In the genomic region with DNA sequence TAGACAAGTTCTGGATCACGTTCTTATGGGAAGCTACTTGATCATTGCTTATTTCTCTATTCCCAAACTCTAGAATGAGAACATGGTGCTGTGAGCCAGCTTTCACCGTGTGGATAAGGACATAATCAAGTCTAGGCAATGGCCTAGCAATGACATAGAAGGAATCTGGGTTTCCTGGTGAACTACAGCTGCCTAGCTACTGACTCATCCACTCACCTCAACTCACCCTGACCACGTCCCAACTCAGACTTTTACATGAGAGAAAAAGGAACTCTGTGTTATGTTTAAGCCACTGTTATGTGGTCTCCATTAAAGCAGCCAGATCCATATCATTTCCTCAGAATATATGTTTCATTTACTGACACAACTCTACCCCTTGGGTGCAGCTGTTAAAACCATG, we compare ENCODE assay signal across 11 cellular contexts. TPM values are rescaled to one million over a fixed set of nuclear protein-coding genes. Genes with fewer than 3 reads are reported as not detected.
DNase-seq lines count a peak whose midpoint lies in the region; ATAC-seq and TF ChIP-seq lines count a peak whose summit lies in the region.
"Had no signal": no experiment of that assay in that cellular context is flagged by ENCODE, and none has a peak within 500 bp of the region (broad histone marks: within the 10 kb centered on the region; RNA-seq: fewer than 3 reads in every experiment).

No MANE protein-coding gene starts in this region.

- in situ Hi-C loops in transverse colon (cut with MboI; ENCODE audit: low pct_ligation_motif_present in 1 of 4, low pct_unique_long_range_greater_than_20kb in 1 of 4, low sequenced_read_pairs in 3 of 4), result no loop called here

- H3K27ac Mint-ChIP-seq in Caco-2 (ENCODE audit: unreplicated experiment), result no peak overlapping the region
- H3K27ac Mint-ChIP-seq: activated B cell treated with CpG ODN at 0.5 μM for 24 hours had no signal

- no peak for TF ChIP-seq CTCF in Caco-2 (IDR thresholded peaks at IDR 0.05; ENCODE audit: insufficient read depth in 1 of 2, low read depth in 1 of 2, low read length in 1 of 2, severe bottlenecking in 1 of 2, unreplicated experiment in 1 of 2)
- TF ChIP-seq CTCF in lung (IDR thresholded peaks at IDR 0.05; ENCODE audit: control extremely low read depth, extremely low read depth), result no peak
- no peak for TF ChIP-seq CTCF in transverse colon (IDR thresholded peaks at IDR 0.05)

- no peak overlapping the region for H3K4me3 Mint-ChIP-seq in Caco-2 (ENCODE audit: unreplicated experiment)
- H3K4me3 Mint-ChIP-seq: activated B cell treated with CpG ODN at 0.5 μM for 24 hours had no signal

- H3K27me3 Mint-ChIP-seq in Caco-2 (ENCODE audit: insufficient read depth, unreplicated experiment), result no peaks in the 10 kb centered on the region

- no TSS peak for BruUV-seq in Caco-2 (replicated peaks; lab: Mats Ljungman, UMichigan)

- CTCF ChIA-PET in Caco-2 (lab: Charles Lee), result no interaction called here

- H3K4me3 ChIP-seq in Caco-2 (ENCODE audit: low read depth, low read length), result no peak overlapping the region
- no peak overlapping the region for H3K4me3 ChIP-seq in lung
- no peak overlapping the region for H3K4me3 ChIP-seq in transverse colon

- no peaks in the 10 kb centered on the region for H3K27me3 ChIP-seq in Caco-2 (replicated peaks; ENCODE audit: control insufficient read depth, insufficient read depth, low read length)
- no peaks in the 10 kb centered on the region for H3K27me3 ChIP-seq in lung (ENCODE audit: control insufficient read depth, insufficient read depth)
- no peaks in the 10 kb centered on the region for H3K27me3 ChIP-seq in transverse colon

- TF ChIP-seq EP300 in transverse colon (IDR thresholded peaks at IDR 0.05; ENCODE audit: low read depth), result no peak

- ATAC-seq in HG03432 (IDR thresholded peaks at IDR 0.05; ENCODE audit: unreplicated experiment) (peak; percentile 72), lung (ENCODE audit: insufficient read depth, low FRiP score) (peak; percentile 60), GM19455 (IDR thresholded peaks at IDR 0.05; ENCODE audit: unreplicated experiment) (no peak), HG03565 (IDR thresholded peaks at IDR 0.05; ENCODE audit: unreplicated experiment) (no peak)

- intact Hi-C loops in Caco-2 (cut with micrococcal nuclease; ENCODE audit: unreplicated experiment) (no loop called here), transverse colon (cut with DNase I; ENCODE audit: low total_unique reads) (loop anchor here (1.0 kb wide), 1 partner anchor 29 kb away; no protein-coding TSS in a partner anchor)

- POLR2A ChIA-PET in Caco-2 (lab: Charles Lee), result no interaction called here

- peaks cover 24% of the 10 kb centered on the region for H3K4me1 Mint-ChIP-seq in Caco-2 (ENCODE audit: low read depth, unreplicated experiment)
- H3K4me1 Mint-ChIP-seq: activated B cell treated with CpG ODN at 0.5 μM for 24 hours had no signal

- WGBS in lung, 2 donors, result 54 to 59% methylated on average over 3 of the region's 3 CpGs
- WGBS in transverse colon (ENCODE audit: low coverage in 1 of 2), 2 donors, result 49 to 68% methylated on average over 3 of the region's 3 CpGs

- peak overlapping the region in 1 of 2 donors; percentile 33 for H3K27ac ChIP-seq in lung (ENCODE audit: low read depth in 1 of 2, low read length in 1 of 2)
- no peak overlapping the region for H3K27ac ChIP-seq in transverse colon
- H3K27ac ChIP-seq: HL-60 had no signal

- no peak for TF ChIP-seq POLR2A in transverse colon (IDR thresholded peaks at IDR 0.05)

- peak; percentile 28 to 47 for DNase-seq in Caco-2
- peak; percentile 88 for DNase-seq in astrocyte of the hippocampus (ENCODE audit: low read depth, low spot score)
- DNase-seq in lung (ENCODE audit: low spot score), result no peak
- DNase-seq in iPS-NIHi7 (ENCODE audit: extremely low spot score), result no peak
- no peak for DNase-seq in transverse colon
- DNase-seq: activated B cell treated with CpG ODN at 0.5 μM for 24 hours, posterior cingulate gyrus had no signal

- no peaks in the 10 kb centered on the region for H3K9me3 Mint-ChIP-seq in Caco-2 (ENCODE audit: unreplicated experiment)
- H3K9me3 Mint-ChIP-seq: activated B cell treated with CpG ODN at 0.5 μM for 24 hours had no signal

- H3K36me3 ChIP-seq in Caco-2 (ENCODE audit: control insufficient read depth, insufficient read depth, low read length) (no peaks in the 10 kb centered on the region), lung (ENCODE audit: control insufficient read depth in 2 of 2, insufficient read depth in 2 of 2, low read length in 2 of 2) (no peaks in the 10 kb centered on the region), transverse colon (no peaks in the 10 kb centered on the region)

- H3K4me1 ChIP-seq in Caco-2, result peaks cover 44% of the 10 kb centered on the region
- peaks cover 0 to 8% of the 10 kb centered on the region in 2 donors for H3K4me1 ChIP-seq in lung (ENCODE audit: control insufficient read depth in 2 of 2, insufficient read depth in 2 of 2, low read length in 2 of 2)
- no peaks in the 10 kb centered on the region for H3K4me1 ChIP-seq in transverse colon

- H3K9me3 ChIP-seq in Caco-2 (no peaks in the 10 kb centered on the region), lung (ENCODE audit: control insufficient read depth in 2 of 2, insufficient read depth in 1 of 2, low read length in 1 of 2) (no peaks in the 10 kb centered on the region), transverse colon (no peaks in the 10 kb centered on the region)

- no peaks in the 10 kb centered on the region for H3K36me3 Mint-ChIP-seq in Caco-2 (ENCODE audit: insufficient read depth, unreplicated experiment)

RNA-seq across cellular contexts. Expression of a gene that starts 18.8 kb away (rescaled TPM):
- total RNA-seq in Caco-2 (2022) (72.6 and 82.9 TPM in 2 replicates), lung (100 to 1,000 TPM in 1 of 2 donors, 10 to 100 TPM in 1; 66.5 to 106 TPM), transverse colon (10 to 100 TPM in 3 of 4 donors, 1 to 10 TPM in 1; 6.4 to 35.5 (median 20.3) TPM)
- polyA plus RNA-seq in lung, result 10 to 100 TPM; 16.3 to 16.5 TPM

Comparison
In these comparisons a context has a peak if more than half of its experiments do, and no peak if none do; other contexts are left out.
1. DNase-seq: peak in Caco-2 (2 of 2) and astrocyte of the hippocampus (single experiment); none in lung (single experiment), iPS-NIHi7 (single experiment) and transverse colon (single experiment).
2. ATAC-seq: peak in HG03432 (single experiment) and lung (single experiment); none in GM19455 (single experiment) and HG03565 (single experiment).